ENCODE assay signal across 8 cellular contexts in genomic region chr1:22039594-22040347, GRCh38. TPM values are rescaled to one million over a fixed set of nuclear protein-coding genes. Genes with fewer than 3 reads are reported as not detected.
A peak's percentile ranks its signal among the peaks of the same experiment; 100 is the strongest.
DNase-seq lines count a peak whose midpoint lies in the region; ATAC-seq and TF ChIP-seq lines count a peak whose summit lies in the region.

No MANE protein-coding gene starts in this region.

- peak overlapping the region; percentile 75 for H3K4me2 ChIP-seq in OCI-LY3 (ENCODE audit: low read length)

- no peaks in the 10 kb centered on the region for H4K20me1 ChIP-seq in OCI-LY3 (ENCODE audit: insufficient read depth, low read length)

- peak; percentile 97 for ATAC-seq in HG03354 (IDR thresholded peaks at IDR 0.05; ENCODE audit: poor library complexity, severe bottlenecking, unreplicated experiment)
- peak; percentile 87 for ATAC-seq in gastroesophageal sphincter

- intact Hi-C loops in spleen (cut with DNase I; ENCODE audit: low total_unique reads), result no loop called here

- peak overlapping the region; percentile 92 for H2AFZ ChIP-seq in OCI-LY3 (ENCODE audit: low read depth, low read length)

- no peaks in the 10 kb centered on the region for H3K9me3 ChIP-seq in OCI-LY3 (ENCODE audit: insufficient read depth, low read length)
- H3K9me3 ChIP-seq in gastroesophageal sphincter, result no peaks in the 10 kb centered on the region
- no peaks in the 10 kb centered on the region for H3K9me3 ChIP-seq in spleen

- TF ChIP-seq CTCF in OCI-LY3 (IDR thresholded peaks at IDR 0.05; ENCODE audit: low read depth, low read length) (no peak), gastroesophageal sphincter (IDR thresholded peaks at IDR 0.05) (no peak), spleen (IDR thresholded peaks at IDR 0.05 in 8 of 11, conservative IDR thresholded peaks at IDR 0.05 in 3 of 11) (peak in 6 of 11 experiments; percentile 6 to 25 (median 17))

- H3K27me3 ChIP-seq in OCI-LY3 (ENCODE audit: low read depth, low read length) (no peaks in the 10 kb centered on the region), gastroesophageal sphincter (no peaks in the 10 kb centered on the region), spleen (replicated peaks in 1 of 7) (no peaks in the 10 kb centered on the region)

- DNase-seq in CD1c-positive myeloid dendritic cell (ENCODE audit: extremely low spot score) (peak; percentile 94), GM19240 (ENCODE audit: insufficient read length, low spot score) (peak; percentile 60), spleen (peak; percentile 94), HuH-7 (ENCODE audit: low spot score) (no peak)
- DNase-seq in activated T-cell treated with anti-CD3 and anti-CD28 coated beads, Interleukin-2, amount 50 U/mL, for 1 hour, result peak; percentile 80

- H3K79me2 ChIP-seq in OCI-LY3 (ENCODE audit: low read length), result no peaks in the 10 kb centered on the region

- TF ChIP-seq POLR2A in gastroesophageal sphincter (IDR thresholded peaks at IDR 0.05) (no peak), spleen (IDR thresholded peaks at IDR 0.05) (no peak)

- H3K9ac ChIP-seq in OCI-LY3 (ENCODE audit: low read length), result peak overlapping the region; percentile 51

- 31 to 36% methylated on average over 2 to 3 of the region's 6 CpGs for WGBS in gastroesophageal sphincter (ENCODE audit: low coverage in 1 of 2), 2 donors
- WGBS in spleen, 5 donors, result 12 to 22% (median 15%) methylated on average over 6 of the region's 6 CpGs

- H3K4me3 ChIP-seq in OCI-LY3 (ENCODE audit: low read length), result peak overlapping the region; percentile 36
- no peak overlapping the region for H3K4me3 ChIP-seq in gastroesophageal sphincter
- H3K4me3 ChIP-seq in spleen, result peak overlapping the region in 4 of 8 donors; percentile 4 to 63 (median 16)

- H3K27ac ChIP-seq in OCI-LY3 (ENCODE audit: low read length) (peak overlapping the region; percentile 72), gastroesophageal sphincter (peak overlapping the region in 2 of 4 donors; percentile 9 to 11), spleen (peak overlapping the region; percentile 74 to 91 (median 87))

- no peaks in the 10 kb centered on the region for H3K36me3 ChIP-seq in OCI-LY3 (replicated peaks; ENCODE audit: low read depth, low read length)
- H3K36me3 ChIP-seq in gastroesophageal sphincter, result no peaks in the 10 kb centered on the region
- no peaks in the 10 kb centered on the region for H3K36me3 ChIP-seq in spleen

- TF ChIP-seq EP300 in gastroesophageal sphincter (IDR thresholded peaks at IDR 0.05), result no peak

- H3K4me1 ChIP-seq in OCI-LY3 (ENCODE audit: low read length) (peaks cover 32% of the 10 kb centered on the region), gastroesophageal sphincter (peaks cover 0 to 13% (median 0%) of the 10 kb centered on the region in 3 donors), spleen (peaks cover 8 to 60% (median 32%) of the 10 kb centered on the region in 6 donors)

RNA-seq across cellular contexts. Expression of gene CDC42, which starts 12.7 kb away (rescaled TPM):
- 100 to 1,000 TPM; 190 to 309 (median 205) TPM for total RNA-seq in gastroesophageal sphincter
- 100 to 1,000 TPM; 209 to 254 (median 233) TPM for total RNA-seq in spleen
- polyA plus RNA-seq in spleen, result 100 to 1,000 TPM; 108 to 165 (median 155) TPM

RNA-seq across cellular contexts. Expression of gene CELA3A, which starts 38.3 kb away (rescaled TPM):
- total RNA-seq in gastroesophageal sphincter, result not detected
- total RNA-seq in spleen, result 1 to 10 TPM in 3 of 7 donors, not detected in 4; 1.7 to 5.2 (median 3.9) TPM
- polyA plus RNA-seq in spleen, result under 1 TPM; 0.45 to 0.94 (median 0.80) TPM

Comparison
In these comparisons a context has a peak if more than half of its experiments do, and no peak if none do; other contexts are left out.
1. CTCF ChIP-seq: peak in spleen (6 of 11); none in OCI-LY3 (single experiment) and gastroesophageal sphincter (0 of 4).